ENCODE assay signal across 8 cellular contexts in the genomic region with DNA sequence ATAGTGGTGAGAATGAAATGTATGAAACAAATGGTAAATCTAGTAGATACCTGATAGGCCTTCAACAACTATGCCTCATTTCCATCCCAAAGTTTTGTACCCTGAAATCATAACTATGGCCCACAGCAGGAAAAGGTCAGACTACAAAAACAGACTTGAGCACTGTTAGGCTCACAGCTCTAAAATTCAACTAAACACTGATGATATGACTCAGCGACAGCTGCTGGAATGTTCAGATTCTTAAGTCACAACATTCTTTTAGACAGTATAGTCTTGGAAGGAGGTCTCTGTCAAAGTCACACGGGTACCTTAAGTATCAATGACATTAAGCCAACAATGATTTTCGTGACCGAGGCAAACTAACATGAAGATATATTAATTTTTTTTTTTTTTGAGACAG. TPM values are rescaled to one million over a fixed set of nuclear protein-coding genes. Genes with fewer than 3 reads are reported as not detected.
DNase-seq lines count a peak whose midpoint lies in the region; TF ChIP-seq lines count a peak whose summit lies in the region.
"Not testable (repeated sequence)": the region's sequence is repeated elsewhere in the genome, so short reads cannot be mapped to it uniquely, and the experiment has no call there.

No MANE protein-coding gene starts in this region.

- DNase-seq in AG10803 (ENCODE audit: low read depth): peak; percentile 8
- DNase-seq in HCEC 1CT: peak; percentile 11
- peak; percentile 9 for DNase-seq in RKO (ENCODE audit: low spot score)
- DNase-seq in astrocyte of the hippocampus (ENCODE audit: low read depth, low spot score): peak; percentile 27
- DNase-seq in dermis blood vessel endothelial cell: peak; percentile 8
- DNase-seq in fibroblast of the aortic adventitia (ENCODE audit: low read depth): peak; percentile 2
- peak; percentile 71 for DNase-seq in myocyte (ENCODE audit: low read depth)
- DNase-seq in smooth muscle cell of the brain vasculature (ENCODE audit: low read depth, low spot score): peak; percentile 18

- TF ChIP-seq CTCF in AG10803 (conservative IDR thresholded peaks at IDR 0.05; ENCODE audit: low read length); fibroblast of the aortic adventitia (IDR thresholded peaks at IDR 0.05; ENCODE audit: insufficient read depth, low read length): not testable (repeated sequence)

- H3K4me3 ChIP-seq in AG10803 (ENCODE audit: low read length); fibroblast of the aortic adventitia (ENCODE audit: low read depth, low read length): not testable (repeated sequence)

RNA-seq across cellular contexts. Expression of a gene that starts 38.4 kb away (rescaled TPM):
- total RNA-seq in dermis blood vessel endothelial cell (12.1 and 31.3 TPM in 2 replicates), fibroblast of the aortic adventitia (ENCODE audit: low replicate concordance) (7.5 and 22.5 TPM in 2 replicates), myocyte (22.3 and 26.6 TPM in 2 replicates)
- 51.5 TPM for polyA plus RNA-seq in myocyte (2012)

Comparison
In these comparisons a context has a peak if more than half of its experiments do, and no peak if none do; other contexts are left out.
1. DNase-seq: peak in every context shown above with its lines; median percentile 71 in myocyte; 27 in astrocyte of the hippocampus; 18 in smooth muscle cell of the brain vasculature; 11 in HCEC 1CT; 9 in RKO; 8 in AG10803; 8 in dermis blood vessel endothelial cell; 2 in fibroblast of the aortic adventitia.